Comparison of ENCODE assay signal across 14 cellular contexts in the genomic region with DNA sequence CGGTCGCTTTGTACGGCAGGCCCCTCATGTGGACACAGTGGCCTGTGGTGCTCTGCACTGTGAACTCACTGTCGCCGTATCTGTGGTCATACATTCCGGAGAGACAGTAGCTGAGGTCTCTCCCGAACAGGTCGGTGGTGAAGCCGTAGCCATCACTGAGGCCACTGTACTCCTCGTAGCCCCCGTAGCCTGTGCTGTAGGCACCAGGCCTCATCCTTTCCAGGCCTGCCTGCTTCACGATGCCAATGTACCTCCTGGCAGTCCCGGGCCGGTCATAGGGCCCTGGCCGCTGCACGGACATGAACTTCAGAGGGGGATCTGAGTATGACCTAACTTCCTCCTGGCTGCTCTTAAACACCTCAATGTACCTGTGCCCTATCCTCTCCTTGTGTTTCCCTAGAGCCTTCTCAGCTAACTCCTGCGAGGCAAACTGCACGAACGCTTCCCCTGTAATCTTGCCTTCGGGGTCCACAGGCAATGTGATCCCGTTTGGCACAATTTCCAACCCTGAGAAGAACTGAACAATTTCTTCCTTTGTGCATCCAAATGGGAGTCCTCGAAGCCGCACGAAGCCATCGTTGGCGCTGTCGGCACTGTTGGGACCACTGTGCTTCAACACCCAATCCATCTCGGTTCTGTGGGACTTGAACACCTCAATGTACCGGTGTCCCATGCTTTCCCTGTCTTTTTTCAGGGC. TPM values are rescaled to one million over a fixed set of nuclear protein-coding genes. Genes with fewer than 3 reads are reported as not detected.
DNase-seq lines count a peak whose midpoint lies in the region; ATAC-seq and TF ChIP-seq lines count a peak whose summit lies in the region.
"Had no signal": no experiment of that assay in that cellular context is flagged by ENCODE, and none has a peak within 500 bp of the region (broad histone marks: within the 10 kb centered on the region; RNA-seq: fewer than 3 reads in every experiment).

No MANE protein-coding gene starts in this region.

- no peak overlapping the region for H3K4me3 Mint-ChIP-seq in activated naive CD4-positive, alpha-beta T cell treated with anti-CD3 and anti-CD28 coated beads, Interleukin-2, amount 50 U/mL, for 24 hours
- H3K4me3 Mint-ChIP-seq in WTC11: no peak overlapping the region
- no peak overlapping the region for H3K4me3 Mint-ChIP-seq in type B pancreatic cell
- H3K4me3 Mint-ChIP-seq: activated T-cell treated with anti-CD3 and anti-CD28 coated beads, Interleukin-2, amount 50 U/mL, for 4 hours had no signal

- no peak overlapping the region for H3K27ac ChIP-seq in upper lobe of right lung
- H3K27ac ChIP-seq: body of pancreas, transverse colon, WERI-Rb-1 had no signal

- DNase-seq in activated naive CD4-positive, alpha-beta T cell treated with Interleukin-2 at 50 U/mL for 16 hours: no peak
- DNase-seq in WTC11 (ENCODE audit: low spot score) (no peak), left lobe of liver (ENCODE audit: low spot score) (no peak), type B pancreatic cell (ENCODE audit: extremely low spot score, unreplicated experiment) (no peak), upper lobe of right lung (no peak)
- DNase-seq: activated T-cell treated with anti-CD3 and anti-CD28 coated beads, Interleukin-2, amount 50 U/mL, for 4 hours; body of pancreas; foreskin fibroblast; transverse colon; WERI-Rb-1 had no signal

- H3K4me1 ChIP-seq in upper lobe of right lung: peaks cover 8% of the 10 kb centered on the region

- H3K9me3 ChIP-seq in upper lobe of right lung: no peaks in the 10 kb centered on the region
- H3K9me3 ChIP-seq: body of pancreas, transverse colon had no signal

- peak overlapping the region; percentile 53 for H3K27ac Mint-ChIP-seq in activated naive CD4-positive, alpha-beta T cell treated with anti-CD3 and anti-CD28 coated beads, Interleukin-2, amount 50 U/mL, for 24 hours
- H3K27ac Mint-ChIP-seq in WTC11: peak overlapping the region; percentile 41; the same call in 1 of the 2 replicates
- H3K27ac Mint-ChIP-seq in type B pancreatic cell: peak overlapping the region; percentile 30

- ATAC-seq in WTC11: no peak
- peak; percentile 13 for ATAC-seq in left lobe of liver
- no peak for ATAC-seq in upper lobe of right lung
- no peak for ATAC-seq in GM18502 (IDR thresholded peaks at IDR 0.05; ENCODE audit: poor library complexity, unreplicated experiment)
- ATAC-seq in GM21576 (IDR thresholded peaks at IDR 0.05; ENCODE audit: unreplicated experiment): no peak
- ATAC-seq: body of pancreas had no signal

- POLR2A ChIA-PET in WTC11 (lab: Charles Lee): interaction anchor here (1.0 to 1.7 kb wide), 2 partner anchors 8 to 9 kb away, joined by 3 to 5 read pairs; no protein-coding TSS in a partner anchor

- peaks cover 22% of the 10 kb centered on the region for H3K36me3 Mint-ChIP-seq in activated naive CD4-positive, alpha-beta T cell treated with anti-CD3 and anti-CD28 coated beads, Interleukin-2, amount 50 U/mL, for 24 hours
- H3K36me3 Mint-ChIP-seq in WTC11 (peaks cover 62% of the 10 kb centered on the region), type B pancreatic cell (peaks cover 36% of the 10 kb centered on the region)

- TF ChIP-seq CTCF in WTC11 (IDR thresholded peaks at IDR 0.05) (no peak), type B pancreatic cell (conservative IDR thresholded peaks at IDR 0.05) (no peak), upper lobe of right lung (IDR thresholded peaks at IDR 0.05) (no peak)

- no peaks in the 10 kb centered on the region for H3K9me3 Mint-ChIP-seq in activated naive CD4-positive, alpha-beta T cell treated with anti-CD3 and anti-CD28 coated beads, Interleukin-2, amount 50 U/mL, for 24 hours
- H3K9me3 Mint-ChIP-seq in WTC11 (no peaks in the 10 kb centered on the region), type B pancreatic cell (no peaks in the 10 kb centered on the region)
- H3K9me3 Mint-ChIP-seq: activated T-cell treated with anti-CD3 and anti-CD28 coated beads, Interleukin-2, amount 50 U/mL, for 4 hours had no signal

- intact Hi-C loops in upper lobe of right lung (cut with DNase I): no loop called here

- H3K4me3 ChIP-seq in upper lobe of right lung: no peak overlapping the region
- H3K4me3 ChIP-seq: body of pancreas, SK-N-MC, transverse colon had no signal

- CTCF ChIA-PET in WTC11 (lab: Charles Lee): no interaction called here

- no peaks in the 10 kb centered on the region for H3K27me3 Mint-ChIP-seq in activated naive CD4-positive, alpha-beta T cell treated with anti-CD3 and anti-CD28 coated beads, Interleukin-2, amount 50 U/mL, for 24 hours
- H3K27me3 Mint-ChIP-seq in WTC11 (ENCODE audit: low read depth): no peaks in the 10 kb centered on the region
- H3K27me3 Mint-ChIP-seq in type B pancreatic cell: no peaks in the 10 kb centered on the region

- H3K36me3 ChIP-seq in upper lobe of right lung: peaks cover 75% of the 10 kb centered on the region

- peaks cover 48% of the 10 kb centered on the region for H3K4me1 Mint-ChIP-seq in activated naive CD4-positive, alpha-beta T cell treated with anti-CD3 and anti-CD28 coated beads, Interleukin-2, amount 50 U/mL, for 24 hours
- H3K4me1 Mint-ChIP-seq in WTC11 (peaks cover 12% of the 10 kb centered on the region), type B pancreatic cell (ENCODE audit: unreplicated experiment) (peaks cover 18% of the 10 kb centered on the region)

- H3K27me3 ChIP-seq in upper lobe of right lung: no peaks in the 10 kb centered on the region
- H3K27me3 ChIP-seq: body of pancreas, transverse colon had no signal

TF ChIP-seq in WTC11, 78 proteins besides CTCF, POLR2A, EP300 and RAD21 (continues in another document):
- TF ChIP-seq, protein P1, sequence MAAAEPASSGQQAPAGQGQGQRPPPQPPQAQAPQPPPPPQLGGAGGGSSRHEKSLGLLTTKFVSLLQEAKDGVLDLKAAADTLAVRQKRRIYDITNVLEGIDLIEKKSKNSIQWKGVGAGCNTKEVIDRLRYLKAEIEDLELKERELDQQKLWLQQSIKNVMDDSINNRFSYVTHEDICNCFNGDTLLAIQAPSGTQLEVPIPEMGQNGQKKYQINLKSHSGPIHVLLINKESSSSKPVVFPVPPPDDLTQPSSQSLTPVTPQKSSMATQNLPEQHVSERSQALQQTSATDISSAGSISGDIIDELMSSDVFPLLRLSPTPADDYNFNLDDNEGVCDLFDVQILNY (CRISPR knock-in tag; IDR thresholded peaks at IDR 0.05): no peak
- TF ChIP-seq, protein P2, sequence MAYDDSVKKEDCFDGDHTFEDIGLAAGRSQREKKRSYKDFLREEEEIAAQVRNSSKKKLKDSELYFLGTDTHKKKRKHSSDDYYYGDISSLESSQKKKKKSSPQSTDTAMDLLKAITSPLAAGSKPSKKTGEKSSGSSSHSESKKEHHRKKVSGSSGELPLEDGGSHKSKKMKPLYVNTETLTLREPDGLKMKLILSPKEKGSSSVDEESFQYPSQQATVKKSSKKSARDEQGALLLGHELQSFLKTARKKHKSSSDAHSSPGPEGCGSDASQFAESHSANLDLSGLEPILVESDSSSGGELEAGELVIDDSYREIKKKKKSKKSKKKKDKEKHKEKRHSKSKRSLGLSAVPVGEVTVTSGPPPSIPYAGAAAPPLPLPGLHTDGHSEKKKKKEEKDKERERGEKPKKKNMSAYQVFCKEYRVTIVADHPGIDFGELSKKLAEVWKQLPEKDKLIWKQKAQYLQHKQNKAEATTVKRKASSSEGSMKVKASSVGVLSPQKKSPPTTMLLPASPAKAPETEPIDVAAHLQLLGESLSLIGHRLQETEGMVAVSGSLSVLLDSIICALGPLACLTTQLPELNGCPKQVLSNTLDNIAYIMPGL (CRISPR knock-in tag; IDR thresholded peaks at IDR 0.05): no peak
- TF ChIP-seq ZNF671 (CRISPR knock-in tag; IDR thresholded peaks at IDR 0.05) (no peak), AR (CRISPR knock-in tag; IDR thresholded peaks at IDR 0.05) (no peak), OVOL2 (CRISPR knock-in tag; IDR thresholded peaks at IDR 0.05; ENCODE audit: borderline replicate concordance) (no peak), ATF3 (CRISPR knock-in tag; conservative IDR thresholded peaks at IDR 0.05) (no peak), SP1 (CRISPR knock-in tag; conservative IDR thresholded peaks at IDR 0.05) (no peak), CREB1 (CRISPR knock-in tag; IDR thresholded peaks at IDR 0.05) (no peak)

RNA-seq across cellular contexts. Expression of gene FXYD4, which starts 15.7 kb away (rescaled TPM):
- total RNA-seq in WTC11 (2021) (not detected in 3 replicates), left lobe of liver (not detected), type B pancreatic cell (ENCODE audit: low replicate concordance) (0.97 and 3.1 TPM in 2 replicates), upper lobe of right lung (1.1 TPM)
- total RNA-seq: activated T-cell treated with anti-CD3 and anti-CD28 coated beads, Interleukin-2, amount 50 U/mL, for 4 hours; body of pancreas; transverse colon had no signal

RNA-seq across cellular contexts. Expression of gene HNRNPF, which starts 21.9 kb away (rescaled TPM):
- total RNA-seq in WTC11 (2021) (318 to 358 TPM (median 326 TPM) in 3 replicates), left lobe of liver (118 TPM), type B pancreatic cell (ENCODE audit: low replicate concordance) (220 and 287 TPM in 2 replicates), upper lobe of right lung (183 TPM)

RNA-seq across cellular contexts. Expression of gene ZNF487, which starts 49.8 kb away (rescaled TPM):
- 1.2 to 2.3 TPM (median 1.4 TPM) in 3 replicates for total RNA-seq in WTC11 (2021)
- total RNA-seq in left lobe of liver: 1.8 TPM
- total RNA-seq in type B pancreatic cell (ENCODE audit: low replicate concordance): 3.5 and 6.4 TPM in 2 replicates
- 5.6 TPM for total RNA-seq in upper lobe of right lung
